Comparison of ENCODE assay signal across 1 cellular context in the genomic region with DNA sequence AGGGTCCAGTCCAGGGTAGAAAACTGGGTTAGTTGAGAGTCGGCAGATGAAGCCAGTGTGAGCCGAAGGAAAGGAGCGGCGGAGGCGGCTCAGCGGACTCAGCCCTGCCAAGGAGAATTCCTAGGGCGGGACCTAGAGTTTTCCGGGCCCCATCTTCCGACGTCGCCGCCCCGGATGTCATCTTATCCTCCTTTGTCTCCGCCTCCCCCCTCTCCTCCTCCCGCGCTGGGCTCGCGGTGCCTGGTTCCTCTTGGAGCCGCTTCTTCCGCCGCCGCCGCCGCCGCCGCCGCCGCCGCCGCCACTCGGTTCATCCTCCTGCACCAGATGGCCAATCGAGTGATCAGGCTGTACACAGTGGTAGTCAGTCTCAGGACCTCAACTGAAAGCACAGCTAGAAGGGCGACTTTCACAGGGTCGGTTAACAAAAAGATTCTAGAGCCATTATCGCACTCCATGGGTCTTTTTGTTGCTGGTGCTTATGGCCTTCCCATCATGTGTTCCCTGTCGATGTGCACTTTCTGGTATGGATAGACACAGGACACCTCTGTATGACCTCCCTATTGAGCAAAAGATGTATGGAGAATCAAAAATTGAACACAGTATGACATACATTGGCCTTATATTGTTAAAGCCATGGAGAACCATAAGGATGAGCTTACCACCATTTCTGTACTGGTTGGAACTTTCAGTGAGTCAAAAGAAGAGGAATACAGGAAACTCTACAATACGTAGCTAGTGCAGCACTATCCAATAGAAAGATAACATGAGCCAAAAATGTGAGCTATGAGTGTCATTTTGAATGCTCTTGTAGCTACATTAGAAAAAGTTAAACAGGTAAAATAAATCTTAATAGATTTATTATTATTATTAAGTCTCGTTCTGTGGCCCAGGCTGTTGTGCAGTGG.
TF ChIP-seq lines count a peak whose summit lies in the region.

No MANE protein-coding gene starts in this region.

TF ChIP-seq in HepG2, 621 proteins besides CTCF, POLR2A, EP300 and RAD21 (continued from another document):
- TF ChIP-seq ZNF512B (CRISPR knock-in tag; IDR thresholded peaks at IDR 0.05; ENCODE audit: borderline replicate concordance) (no peak), CHD2 (IDR thresholded peaks at IDR 0.05; ENCODE audit: low read depth, low read length) (no peak), ZNF17 (CRISPR knock-in tag; IDR thresholded peaks at IDR 0.05) (no peak), ZNF510 (CRISPR knock-in tag; IDR thresholded peaks at IDR 0.05; ENCODE audit: low read depth) (no peak), HOXD1 (CRISPR knock-in tag; IDR thresholded peaks at IDR 0.05) (no peak), NCOA1 (CRISPR knock-in tag; IDR thresholded peaks at IDR 0.05) (no peak), ZNF724P (CRISPR knock-in tag; IDR thresholded peaks at IDR 0.05; ENCODE audit: borderline replicate concordance) (no peak), ZMYM3 (CRISPR knock-in tag; IDR thresholded peaks at IDR 0.05) (peak; percentile 63; the same call in 1 of the 2 replicates), PBX3 (CRISPR knock-in tag; IDR thresholded peaks at IDR 0.05; ENCODE audit: borderline replicate concordance) (no peak), ZNF616 (CRISPR knock-in tag; IDR thresholded peaks at IDR 0.05; ENCODE audit: low read depth) (no peak), HMG20B (CRISPR knock-in tag; conservative IDR thresholded peaks at IDR 0.05) (no peak), NCOA5 (CRISPR knock-in tag; IDR thresholded peaks at IDR 0.05) (no peak), RBFOX2 (IDR thresholded peaks at IDR 0.05; ENCODE audit: low read depth, low read length) (peak; percentile 75), GTF3A (CRISPR knock-in tag; conservative IDR thresholded peaks at IDR 0.05) (no peak), KDM2A (CRISPR knock-in tag; IDR thresholded peaks at IDR 0.05; ENCODE audit: borderline replicate concordance, low read depth) (peak; percentile 37; the same call in 1 of the 2 replicates), KLF15 (CRISPR knock-in tag; IDR thresholded peaks at IDR 0.05; ENCODE audit: borderline replicate concordance) (no peak), KDM1A (CRISPR knock-in tag; IDR thresholded peaks at IDR 0.05) (no peak), MED13 (CRISPR knock-in tag; IDR thresholded peaks at IDR 0.05) (no peak), ZFY (CRISPR knock-in tag; IDR thresholded peaks at IDR 0.05) (0 out of 2 replicates have a peak, but pooled peaks have one; percentile 29), POLR2AphosphoS5 (IDR thresholded peaks at IDR 0.05; ENCODE audit: low read depth, low read length) (0 out of 2 replicates have a peak, but pooled peaks have one; percentile 30), ZNF629 (CRISPR knock-in tag; conservative IDR thresholded peaks at IDR 0.05) (no peak), KMT2B (CRISPR knock-in tag; IDR thresholded peaks at IDR 0.05) (peak; percentile 46; the same call in 1 of the 2 replicates), HOXA3 (CRISPR knock-in tag; IDR thresholded peaks at IDR 0.05) (0 out of 2 replicates have a peak, but pooled peaks have one; percentile 37), CEBPB (IDR thresholded peaks at IDR 0.05; ENCODE audit: borderline replicate concordance, low read depth, low read length) (no peak), SALL2 (CRISPR knock-in tag; IDR thresholded peaks at IDR 0.05) (no peak), SNAI1 (CRISPR knock-in tag; IDR thresholded peaks at IDR 0.05; ENCODE audit: borderline replicate concordance) (no peak), ZNF501 (CRISPR knock-in tag; IDR thresholded peaks at IDR 0.05) (no peak), GABPA (IDR thresholded peaks at IDR 0.05; ENCODE audit: low read depth, low read length) (0 out of 2 replicates have a peak, but pooled peaks have one; percentile 20), GABPA (CRISPR knock-in tag; IDR thresholded peaks at IDR 0.05; ENCODE audit: low read depth) (0 out of 2 replicates have a peak, but pooled peaks have one; percentile 44), SP140L (CRISPR knock-in tag; IDR thresholded peaks at IDR 0.05; ENCODE audit: borderline replicate concordance) (no peak)
- TF ChIP-seq, protein P1, sequence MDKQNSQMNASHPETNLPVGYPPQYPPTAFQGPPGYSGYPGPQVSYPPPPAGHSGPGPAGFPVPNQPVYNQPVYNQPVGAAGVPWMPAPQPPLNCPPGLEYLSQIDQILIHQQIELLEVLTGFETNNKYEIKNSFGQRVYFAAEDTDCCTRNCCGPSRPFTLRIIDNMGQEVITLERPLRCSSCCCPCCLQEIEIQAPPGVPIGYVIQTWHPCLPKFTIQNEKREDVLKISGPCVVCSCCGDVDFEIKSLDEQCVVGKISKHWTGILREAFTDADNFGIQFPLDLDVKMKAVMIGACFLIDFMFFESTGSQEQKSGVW (CRISPR knock-in tag; IDR thresholded peaks at IDR 0.05; ENCODE audit: borderline replicate concordance) = no peak
- TF ChIP-seq, protein P2, sequence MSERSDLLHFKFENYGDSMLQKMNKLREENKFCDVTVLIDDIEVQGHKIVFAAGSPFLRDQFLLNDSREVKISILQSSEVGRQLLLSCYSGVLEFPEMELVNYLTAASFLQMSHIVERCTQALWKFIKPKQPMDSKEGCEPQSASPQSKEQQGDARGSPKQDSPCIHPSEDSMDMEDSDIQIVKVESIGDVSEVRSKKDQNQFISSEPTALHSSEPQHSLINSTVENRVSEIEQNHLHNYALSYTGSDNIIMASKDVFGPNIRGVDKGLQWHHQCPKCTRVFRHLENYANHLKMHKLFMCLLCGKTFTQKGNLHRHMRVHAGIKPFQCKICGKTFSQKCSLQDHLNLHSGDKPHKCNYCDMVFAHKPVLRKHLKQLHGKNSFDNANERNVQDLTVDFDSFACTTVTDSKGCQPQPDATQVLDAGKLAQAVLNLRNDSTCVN (CRISPR knock-in tag; IDR thresholded peaks at IDR 0.05; ENCODE audit: borderline replicate concordance) = no peak
